Comparison of ENCODE assay signal across 1 cellular context in genomic region chr9:37534901-37535300, GRCh38.
TF ChIP-seq lines count a peak whose summit lies in the region.

No MANE protein-coding gene starts in this region.

TF ChIP-seq in GM23338, 12 proteins besides CTCF, POLR2A, EP300 and RAD21 (continued from another document):
- TF ChIP-seq REST (IDR thresholded peaks at IDR 0.05; ENCODE audit: unreplicated experiment) (no peak), ZNF114 (CRISPR knock-in tag; IDR thresholded peaks at IDR 0.05) (no peak), POLR2AphosphoS5 (IDR thresholded peaks at IDR 0.05; ENCODE audit: low read depth) (no peak), EZH2phosphoT487 (IDR thresholded peaks at IDR 0.05; ENCODE audit: unreplicated experiment) (no peak), ETS1 (IDR thresholded peaks at IDR 0.05) (no peak), EZH2 (IDR thresholded peaks at IDR 0.05; ENCODE audit: low read depth, unreplicated experiment) (no peak), CREB1 (CRISPR knock-in tag; IDR thresholded peaks at IDR 0.05; ENCODE audit: low read depth) (no peak)
